In the genomic region with DNA sequence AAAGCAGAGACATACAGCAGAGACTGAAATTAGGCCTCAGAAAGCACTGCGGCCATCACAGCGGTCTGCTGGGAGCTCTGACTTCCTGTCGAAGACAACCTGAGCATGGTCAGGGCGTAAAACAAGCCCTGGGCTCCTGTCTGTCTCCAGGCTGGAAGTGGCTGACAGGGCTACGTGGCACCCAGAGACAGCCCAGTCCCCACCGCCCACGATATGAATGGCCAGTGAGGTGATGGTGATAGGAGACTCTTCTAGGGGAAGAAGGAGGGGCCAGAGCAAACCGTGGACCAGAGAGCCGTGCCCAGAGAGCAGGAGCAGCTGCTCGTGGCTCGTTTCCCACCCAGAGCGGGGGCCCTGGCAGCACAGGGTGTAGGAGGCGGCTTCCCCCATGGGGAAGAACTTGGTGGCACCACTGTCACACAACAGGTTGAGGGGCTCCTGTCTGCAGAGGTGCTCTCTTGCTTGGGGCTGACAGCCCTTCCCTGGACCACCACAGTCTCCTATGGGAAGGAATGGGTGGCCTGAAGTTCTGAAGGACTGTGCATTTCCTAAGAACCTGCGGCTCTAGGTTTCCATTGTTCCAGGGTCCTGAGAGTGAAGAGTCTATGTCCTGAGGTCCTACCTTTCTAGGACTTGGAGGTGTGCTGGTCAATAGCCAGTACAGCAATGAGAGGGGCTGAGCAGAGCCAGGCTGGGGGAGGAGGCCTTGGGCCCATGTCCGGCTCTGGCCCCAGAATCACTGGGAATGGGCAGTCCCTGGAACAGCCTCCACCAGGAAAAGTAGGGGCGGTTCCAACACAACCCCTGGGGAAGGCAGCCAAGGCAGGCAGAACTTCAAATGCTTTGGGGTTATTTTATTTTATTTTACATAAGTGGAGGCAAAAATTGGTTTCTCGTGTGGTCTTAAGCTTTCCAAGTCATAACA, we compare ENCODE assay signal across 20 cellular contexts. TPM values are rescaled to one million over a fixed set of nuclear protein-coding genes. Genes with fewer than 3 reads are reported as not detected.
A peak's percentile ranks its signal among the peaks of the same experiment; 100 is the strongest.
DNase-seq lines count a peak whose midpoint lies in the region; ATAC-seq, FAIRE-seq and TF ChIP-seq lines count a peak whose summit lies in the region.
"Had no signal": no experiment of that assay in that cellular context is flagged by ENCODE, and none has a peak within 500 bp of the region (broad histone marks: within the 10 kb centered on the region; RNA-seq: fewer than 3 reads in every experiment).

No MANE protein-coding gene starts in this region.

- no peaks in the 10 kb centered on the region for H3K9me3 Mint-ChIP-seq in activated naive CD4-positive, alpha-beta T cell treated with anti-CD3 and anti-CD28 coated beads, Interleukin-2, amount 10 ng/mL, durations not matched to agents 7 days and 5 days
- H3K9me3 Mint-ChIP-seq in activated naive CD8-positive, alpha-beta T cell treated with anti-CD3 and anti-CD28 coated beads for 36 hours, result peaks cover 4% of the 10 kb centered on the region

- no peak for DNase-seq in activated naive CD4-positive, alpha-beta T cell treated with anti-CD3 and anti-CD28 coated beads, Interleukin-2, amount 10 ng/mL, durations not matched to agents 7 days and 5 days
- DNase-seq in activated naive CD4-positive, alpha-beta T cell treated with Interleukin-2 at 50 U/mL for 16 hours, result no peak
- DNase-seq in GM12891 (ENCODE audit: insufficient read length, low spot score), result peak; percentile 8
- no peak for DNase-seq in activated naive CD8-positive, alpha-beta T cell treated with anti-CD3 and anti-CD28 coated beads for 36 hours
- DNase-seq in sciatic nerve (ENCODE audit: low spot score), result peak; percentile 35
- no peak for DNase-seq in stimulated activated naive CD4-positive, alpha-beta T cell (lab: John Stamatoyannopoulos, UW)
- DNase-seq in COLO668 (lab: John Stamatoyannopoulos, UW; ENCODE audit: unreplicated experiment), result no peak
- DNase-seq: activated CD4-positive, alpha-beta T cell treated with anti-CD3 and anti-CD28 coated beads for 48 hours; GM23248; NCI-H2107; NCI-H748 treated with DMSO at 0.1 percent for 48 hours; nephron progenitor cell; retina had no signal

- peak overlapping the region; percentile 88 for H3K27ac Mint-ChIP-seq in activated naive CD4-positive, alpha-beta T cell treated with anti-CD3 and anti-CD28 coated beads, Interleukin-2, amount 10 ng/mL, durations not matched to agents 7 days and 5 days
- peak overlapping the region; percentile 59 for H3K27ac Mint-ChIP-seq in activated naive CD8-positive, alpha-beta T cell treated with anti-CD3 and anti-CD28 coated beads for 36 hours

- H3K27me3 Mint-ChIP-seq in activated naive CD4-positive, alpha-beta T cell treated with anti-CD3 and anti-CD28 coated beads, Interleukin-2, amount 10 ng/mL, durations not matched to agents 7 days and 5 days, result peaks cover 12% of the 10 kb centered on the region
- no peaks in the 10 kb centered on the region for H3K27me3 Mint-ChIP-seq in activated naive CD8-positive, alpha-beta T cell treated with anti-CD3 and anti-CD28 coated beads for 36 hours

- no peak for ATAC-seq in sciatic nerve
- no peak for ATAC-seq in GM19467 (IDR thresholded peaks at IDR 0.05; ENCODE audit: unreplicated experiment)

- no peak for TF ChIP-seq POLR2A in GM12891 (IDR thresholded peaks at IDR 0.05; ENCODE audit: low read depth, low read length)

- FAIRE-seq in GM12891 (lab: Jason Lieb, UNC), result no peak
- FAIRE-seq: bronchial epithelial cell, HTR-8/SVneo, RCC 7860 had no signal

- peaks cover 30% of the 10 kb centered on the region for H3K4me1 Mint-ChIP-seq in activated naive CD4-positive, alpha-beta T cell treated with anti-CD3 and anti-CD28 coated beads, Interleukin-2, amount 10 ng/mL, durations not matched to agents 7 days and 5 days
- peaks cover 12% of the 10 kb centered on the region for H3K4me1 Mint-ChIP-seq in activated naive CD8-positive, alpha-beta T cell treated with anti-CD3 and anti-CD28 coated beads for 36 hours
- H3K4me1 Mint-ChIP-seq: nephron progenitor cell had no signal

- CTCF ChIA-PET in activated naive CD4-positive, alpha-beta T cell treated with anti-CD3 and anti-CD28 coated beads, Interleukin-2, amount 10 ng/mL, durations not matched to agents 7 days and 5 days (lab: Charles Lee), result interaction anchor here (1.1 kb wide), 1 partner anchor 11 kb away, joined by 3 read pairs; no protein-coding TSS in a partner anchor

- no peak overlapping the region for H3K4me3 Mint-ChIP-seq in activated naive CD4-positive, alpha-beta T cell treated with anti-CD3 and anti-CD28 coated beads, Interleukin-2, amount 10 ng/mL, durations not matched to agents 7 days and 5 days
- H3K4me3 Mint-ChIP-seq in activated naive CD8-positive, alpha-beta T cell treated with anti-CD3 and anti-CD28 coated beads for 36 hours, result no peak overlapping the region
- H3K4me3 Mint-ChIP-seq: nephron progenitor cell had no signal

- intact Hi-C loops in sciatic nerve (cut with DNase I), result no loop called here

- H3K36me3 Mint-ChIP-seq in activated naive CD4-positive, alpha-beta T cell treated with anti-CD3 and anti-CD28 coated beads, Interleukin-2, amount 10 ng/mL, durations not matched to agents 7 days and 5 days, result peaks cover 3% of the 10 kb centered on the region
- H3K36me3 Mint-ChIP-seq in activated naive CD8-positive, alpha-beta T cell treated with anti-CD3 and anti-CD28 coated beads for 36 hours, result no peaks in the 10 kb centered on the region

TF ChIP-seq in GM12891, 5 proteins besides CTCF, POLR2A, EP300 and RAD21:
- TF ChIP-seq SPI1 (IDR thresholded peaks at IDR 0.05; ENCODE audit: low read depth, low read length) (no peak), POU2F2 (IDR thresholded peaks at IDR 0.05; ENCODE audit: low read depth, low read length) (no peak), PAX5 (IDR thresholded peaks at IDR 0.05; ENCODE audit: insufficient read depth, low read length, severe bottlenecking) (no peak)

RNA-seq across cellular contexts. Expression of gene BARX1, which starts 56.4 kb away (rescaled TPM):
- polyA plus RNA-seq in GM12891 (2012; ENCODE audit: low read depth, missing spikeins), result not detected
- total RNA-seq in activated naive CD8-positive, alpha-beta T cell treated with anti-CD3 and anti-CD28 coated beads for 36 hours, result 1 to 10 TPM; 2.9 to 3.8 TPM
- not detected for total RNA-seq in sciatic nerve
- total RNA-seq: bronchial epithelial cell; GM23248; lung microvascular endothelial cell; T-helper 1 cell treated with Interleukin-12 subunit alpha and Interleukin-12 subunit beta and Interleukin-4 antibody, amounts not matched to agents 30 ng/mL and 1 ng/mL, for 36 hours; tibial nerve had no signal
- polyA plus RNA-seq: GM23248 had no signal

Comparison
In these comparisons a context has a peak if more than half of its experiments do, and no peak if none do; other contexts are left out.
1. DNase-seq: peak in GM12891 (single experiment) and sciatic nerve (single experiment); none in activated naive CD4-positive, alpha-beta T cell treated with anti-CD3 and anti-CD28 coated beads, Interleukin-2, amount 10 ng/mL, durations not matched to agents 7 days and 5 days (single experiment), activated naive CD4-positive, alpha-beta T cell treated with Interleukin-2 at 50 U/mL for 16 hours (single experiment), activated naive CD8-positive, alpha-beta T cell treated with anti-CD3 and anti-CD28 coated beads for 36 hours (single experiment), stimulated activated naive CD4-positive, alpha-beta T cell (0 of 6) and COLO668 (single experiment).